In the genomic region with DNA sequence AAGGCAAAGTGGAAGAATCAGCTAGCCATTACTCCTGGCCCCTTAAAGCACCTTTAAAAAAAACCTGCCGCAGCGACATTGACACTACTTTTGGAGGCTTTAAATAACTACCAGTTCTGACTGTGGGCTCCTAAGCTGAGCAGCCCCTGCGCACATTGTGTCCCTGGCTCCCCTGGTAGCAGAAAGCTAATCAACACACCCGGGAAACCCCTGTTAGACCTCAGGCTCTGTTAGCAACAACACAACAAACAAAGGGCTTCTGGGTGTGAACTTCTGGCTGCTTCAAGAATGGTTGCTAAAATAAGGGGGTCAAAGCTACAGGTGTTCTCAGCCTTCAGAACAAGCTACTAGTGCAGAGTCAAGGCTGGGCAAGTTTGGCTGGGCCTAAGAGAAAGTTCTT, we compare ENCODE assay signal across 31 cellular contexts.
"Had no signal": no experiment of that assay in that cellular context is flagged by ENCODE, and none has a peak within 500 bp of the region (broad histone marks: within the 10 kb centered on the region; RNA-seq: fewer than 3 reads in every experiment).

No MANE protein-coding gene starts in this region.

- H3K4me2 ChIP-seq: KMS-11 had no signal

- H3K4me3 ChIP-seq: ascending aorta, cardiac muscle cell, Peyer's patch had no signal

- ATAC-seq: activated CD8-positive, alpha-beta memory T cell treated with anti-CD3 and anti-CD28 coated beads, Interleukin-2, amount 10 ng/mL, durations not matched to agents 7 days and 5 days; PC-3 had no signal

- H3K27ac ChIP-seq: ascending aorta, cardiac muscle cell, KMS-11, Peyer's patch, VCaP had no signal

- DNase-seq: activated B cell treated with CpG ODN at 0.5 μM for 24 hours; activated CD4-positive, alpha-beta memory T cell treated with anti-CD3 and anti-CD28 coated beads, Interleukin-2, amount 10 ng/mL, durations not matched to agents 7 days and 5 days; activated CD4-positive, alpha-beta T cell treated with anti-CD3 and anti-CD28 coated beads for 48 hours; activated CD4-positive, CD25-positive, alpha-beta regulatory T cell treated with anti-CD3 and anti-CD28 coated beads, Interleukin-2, amount 50 U/mL, for 72 hours; activated CD8-positive, alpha-beta memory T cell treated with anti-CD3 and anti-CD28 coated beads for 24 hours; activated CD8-positive, alpha-beta memory T cell treated with anti-CD3 and anti-CD28 coated beads, Interleukin-2, amount 10 ng/mL, durations not matched to agents 7 days and 5 days; activated CD8-positive, alpha-beta memory T cell treated with anti-CD3 and anti-CD28 coated beads, Interleukin-2, amount 50 U/mL, for 48 hours; activated effector memory CD4-positive, alpha-beta T cell treated with Interleukin-2 at 50 U/mL for 16 hours; activated naive CD8-positive, alpha-beta T cell treated with anti-CD3 and anti-CD28 coated beads, Interleukin-2, amount 10 ng/mL, durations not matched to agents 7 days and 5 days; activated T-cell treated with anti-CD3 and anti-CD28 coated beads, Interleukin-2, amount 50 U/mL, for 48 hours; amygdala; MM.1S; MV-4-11; NCI-H1092; NCI-H1436 treated with DMSO at 0.1 percent for 48 hours; NCI-H1694 treated with DMSO at 0.1 percent for 48 hours; NCI-H2029; NCI-H345; NCI-H524 treated with DMSO at 0.1 percent for 48 hours; NK-92 treated with Interleukin-12 subunit alpha and Interleukin-12 subunit beta, amount 100 ng/mL, for 24 hours; PC-3; Peyer's patch; RPMI8226; SW 1271; T-helper 1 cell; T-helper 2 cell; T-helper 9 cell had no signal

- H3K27me3 ChIP-seq: ascending aorta, cardiac muscle cell, Peyer's patch had no signal

- H3K4me1 ChIP-seq: ascending aorta had no signal

- H3K9me3 ChIP-seq: ascending aorta, Peyer's patch had no signal

- H3K36me3 ChIP-seq: ascending aorta, cardiac muscle cell, Peyer's patch had no signal
